Comparison of ENCODE assay signal across 25 cellular contexts in genomic region chr10:7056216-7056615, GRCh38.
DNase-seq lines count a peak whose midpoint lies in the region; ATAC-seq, FAIRE-seq and TF ChIP-seq lines count a peak whose summit lies in the region.
"Had no signal": no experiment of that assay in that cellular context is flagged by ENCODE, and none has a peak within 500 bp of the region (broad histone marks: within the 10 kb centered on the region; RNA-seq: fewer than 3 reads in every experiment).

No MANE protein-coding gene starts in this region.

- no peak for TF ChIP-seq RAD21 in GM12878 (IDR thresholded peaks at IDR 0.05; ENCODE audit: insufficient read depth, low read depth, low read length)

- no peak for ATAC-seq in GM12878
- no peak for ATAC-seq in stimulated activated naive CD8-positive, alpha-beta T cell treated with anti-CD3 and anti-CD28 coated beads, Interleukin-15, amount 100 ng/mL, for 72 hours
- ATAC-seq in CD8-positive, alpha-beta T cell: no peak
- ATAC-seq: A549, GM23338, HCT116 had no signal

- H4K20me1 ChIP-seq in GM12878 (ENCODE audit: control insufficient read depth, insufficient read depth): no peaks in the 10 kb centered on the region
- H4K20me1 ChIP-seq: BLaER1 treated with 17β-estradiol and CSF1 and Interleukin-3, amounts not matched to agents 10 nM and 100 nM had no signal

- DNase-seq in GM12878 (ENCODE audit: low read depth, low spot score): no peak
- peak; percentile 37 for DNase-seq in globus pallidus (ENCODE audit: low spot score)
- DNase-seq in midbrain (lab: John Stamatoyannopoulos, UW): peak; percentile 13
- peak; percentile 57 for DNase-seq in superior temporal gyrus (ENCODE audit: extremely low spot score)
- no peak for DNase-seq in stimulated activated naive CD8-positive, alpha-beta T cell treated with anti-CD3 and anti-CD28 coated beads, Interleukin-15, amount 100 ng/mL, for 72 hours
- DNase-seq in dedifferentiated amniotic fluid mesenchymal stem cell (ENCODE audit: extremely low spot score): no peak
- no peak for DNase-seq in D341Med (ENCODE audit: low spot score)
- DNase-seq in CD8-positive, alpha-beta T cell: no peak
- DNase-seq: 8988T; ACHN; AML-193; BE2C; Calu3; CD4-positive, alpha-beta T cell; COR-L47; DMS153; DND-41; H9 had no signal

- intact Hi-C loops in GM12878 (cut with micrococcal nuclease; ENCODE audit: unreplicated experiment): no loop called here
- intact Hi-C loops in CD8-positive, alpha-beta T cell (cut with DNase I, micrococcal nuclease): no loop called here

- H3K9me3 Mint-ChIP-seq in stimulated activated naive CD8-positive, alpha-beta T cell treated with anti-CD3 and anti-CD28 coated beads, Interleukin-15, amount 100 ng/mL, for 72 hours: peaks cover 0 to 5% of the 10 kb centered on the region in 2 donors
- H3K9me3 Mint-ChIP-seq in CD8-positive, alpha-beta T cell: no peaks in the 10 kb centered on the region
- H3K9me3 Mint-ChIP-seq: CD4-positive, alpha-beta T cell had no signal

- H3K27me3 ChIP-seq in GM12878 (replicated peaks in 1 of 2; ENCODE audit: control insufficient read depth in 2 of 2, insufficient read depth in 2 of 2, low read length in 1 of 2): no peaks in the 10 kb centered on the region
- no peaks in the 10 kb centered on the region for H3K27me3 ChIP-seq in CD8-positive, alpha-beta T cell (ENCODE audit: insufficient read depth, low read length)
- H3K27me3 ChIP-seq: BE2C; BLaER1 treated with 17β-estradiol and CSF1 and Interleukin-3, amounts not matched to agents 10 nM and 100 nM had no signal

- no peak overlapping the region for H3K4me3 Mint-ChIP-seq in stimulated activated naive CD8-positive, alpha-beta T cell treated with anti-CD3 and anti-CD28 coated beads, Interleukin-15, amount 100 ng/mL, for 72 hours
- H3K4me3 Mint-ChIP-seq in CD8-positive, alpha-beta T cell: no peak overlapping the region
- H3K4me3 Mint-ChIP-seq: CD14-positive monocyte; CD4-positive, alpha-beta T cell; GM23338; H9 had no signal

- H3K36me3 Mint-ChIP-seq in CD8-positive, alpha-beta T cell: no peaks in the 10 kb centered on the region
- H3K36me3 Mint-ChIP-seq: CD14-positive monocyte had no signal

- no peak overlapping the region for H3K4me3 ChIP-seq in GM12878
- no peak overlapping the region for H3K4me3 ChIP-seq in CD8-positive, alpha-beta T cell (ENCODE audit: low read depth, low read length)
- H3K4me3 ChIP-seq: A549; BLaER1 treated with 17β-estradiol and CSF1 and Interleukin-3, amounts not matched to agents 10 nM and 100 nM; GM23338 had no signal

- TF ChIP-seq EP300 in GM12878 (IDR thresholded peaks at IDR 0.05; ENCODE audit: borderline replicate concordance in 1 of 2, control insufficient read depth in 1 of 2, low read depth in 2 of 2, low read length in 2 of 2): no peak

- no peak overlapping the region for H3K27ac Mint-ChIP-seq in stimulated activated naive CD8-positive, alpha-beta T cell treated with anti-CD3 and anti-CD28 coated beads, Interleukin-15, amount 100 ng/mL, for 72 hours
- H3K27ac Mint-ChIP-seq in CD8-positive, alpha-beta T cell: no peak overlapping the region
- H3K27ac Mint-ChIP-seq: CD14-positive monocyte; CD4-positive, alpha-beta T cell; GM23338; H9 had no signal

- no peak overlapping the region for H3K27ac ChIP-seq in GM12878 (ENCODE audit: control insufficient read depth, insufficient read depth)
- H3K27ac ChIP-seq in CD8-positive, alpha-beta T cell (ENCODE audit: low read depth, low read length): no peak overlapping the region
- H3K27ac ChIP-seq: A549; BLaER1 treated with 17β-estradiol and CSF1 and Interleukin-3, amounts not matched to agents 10 nM and 100 nM had no signal

- H3K9me3 ChIP-seq in GM12878 (replicated peaks; ENCODE audit: control insufficient read depth, insufficient read depth, low read length): no peaks in the 10 kb centered on the region
- H3K9me3 ChIP-seq in CD8-positive, alpha-beta T cell (ENCODE audit: low read length): no peaks in the 10 kb centered on the region
- H3K9me3 ChIP-seq: A549, BE2C had no signal

- peak; percentile 7 for FAIRE-seq in GM12878 (lab: Jason Lieb, UNC)
- FAIRE-seq: A549, G401.6, GM18507 had no signal

- no TSS peak for BruUV-seq in GM12878 (replicated peaks; lab: Mats Ljungman, UMichigan)

- no peaks in the 10 kb centered on the region for H3K4me1 Mint-ChIP-seq in stimulated activated naive CD8-positive, alpha-beta T cell treated with anti-CD3 and anti-CD28 coated beads, Interleukin-15, amount 100 ng/mL, for 72 hours
- H3K4me1 Mint-ChIP-seq in CD8-positive, alpha-beta T cell (ENCODE audit: low read depth): no peaks in the 10 kb centered on the region
- H3K4me1 Mint-ChIP-seq: CD14-positive monocyte had no signal

- CTCF ChIA-PET in GM12878 (lab: Yijun Ruan, JAX): no interaction called here
- CTCF ChIA-PET in CD8-positive, alpha-beta T cell (lab: Charles Lee): no interaction called here

- SMC1A ChIA-PET in GM12878 (lab: Charles Lee; ENCODE audit: uncharacterized antibody, unreplicated experiment): no interaction called here

- RAD21 ChIA-PET in GM12878 (lab: Charles Lee; ENCODE audit: unreplicated experiment): no interaction called here

- TF ChIP-seq POLR2A in GM12878 (IDR thresholded peaks at IDR 0.05; ENCODE audit: low read depth, low read length): no peak

- no peaks in the 10 kb centered on the region for H3K27me3 Mint-ChIP-seq in stimulated activated naive CD8-positive, alpha-beta T cell treated with anti-CD3 and anti-CD28 coated beads, Interleukin-15, amount 100 ng/mL, for 72 hours
- no peaks in the 10 kb centered on the region for H3K27me3 Mint-ChIP-seq in CD8-positive, alpha-beta T cell (ENCODE audit: low read depth)

- in situ Hi-C loops in GM12878 (cut with MboI): no loop called here

- no peak overlapping the region for H3K9ac ChIP-seq in GM12878 (ENCODE audit: control insufficient read depth, insufficient read depth, low read length)
- H3K9ac ChIP-seq: BLaER1 treated with 17β-estradiol and CSF1 and Interleukin-3, amounts not matched to agents 10 nM and 100 nM had no signal

- H3K79me2 ChIP-seq in GM12878 (ENCODE audit: control insufficient read depth, insufficient read depth, low read length): no peaks in the 10 kb centered on the region

- no peak overlapping the region for H2AFZ ChIP-seq in GM12878 (ENCODE audit: control insufficient read depth, low read depth, low read length)
- H2AFZ ChIP-seq: GM23338 had no signal

- no peaks in the 10 kb centered on the region for H3K36me3 ChIP-seq in GM12878 (ENCODE audit: control insufficient read depth in 2 of 2, insufficient read depth in 2 of 2, low read length in 1 of 2)
- no peaks in the 10 kb centered on the region for H3K36me3 ChIP-seq in CD8-positive, alpha-beta T cell (ENCODE audit: insufficient read depth, low read length)
- H3K36me3 ChIP-seq: BE2C; BLaER1 treated with 17β-estradiol and CSF1 and Interleukin-3, amounts not matched to agents 10 nM and 100 nM had no signal

- H3K4me2 ChIP-seq in GM12878 (ENCODE audit: control insufficient read depth, insufficient read depth): no peak overlapping the region
- H3K4me2 ChIP-seq: A549; BLaER1 treated with 17β-estradiol and CSF1 and Interleukin-3, amounts not matched to agents 10 nM and 100 nM; GM23338 had no signal

- no peak for TF ChIP-seq CTCF in GM12878 (IDR thresholded peaks at IDR 0.05 in 2 of 3, conservative IDR thresholded peaks at IDR 0.05 in 1 of 3; ENCODE audit: control insufficient read depth in 2 of 3, extremely low read depth in 1 of 3, insufficient read depth in 1 of 3, low read depth in 3 of 3, low read length in 3 of 3)
- TF ChIP-seq CTCF in CD8-positive, alpha-beta T cell (IDR thresholded peaks at IDR 0.05): no peak

- 36% methylated on average over 4 of the region's 4 CpGs for WGBS in GM12878 (ENCODE audit: insufficient coverage, insufficient replicate concordance, low lambda C conversion rate, missing lambda C conversion rate)

- POLR2A ChIA-PET in GM12878 (lab: Charles Lee): no interaction called here
- POLR2A ChIA-PET in CD8-positive, alpha-beta T cell (lab: Charles Lee): no interaction called here

- H3K4me1 ChIP-seq in GM12878 (ENCODE audit: control insufficient read depth, insufficient read depth, low read length): no peaks in the 10 kb centered on the region
- H3K4me1 ChIP-seq in CD8-positive, alpha-beta T cell (ENCODE audit: insufficient read depth, low read length): no peaks in the 10 kb centered on the region
- H3K4me1 ChIP-seq: A549; BE2C; BLaER1 treated with 17β-estradiol and CSF1 and Interleukin-3, amounts not matched to agents 10 nM and 100 nM had no signal

TF ChIP-seq in GM12878, 131 proteins besides CTCF, POLR2A, EP300 and RAD21 (continues in another document):
- TF ChIP-seq LARP7 (IDR thresholded peaks at IDR 0.05) (no peak), RBBP5 (conservative IDR thresholded peaks at IDR 0.05) (no peak), STAT1 (conservative IDR thresholded peaks at IDR 0.05) (no peak), EED (IDR thresholded peaks at IDR 0.05; ENCODE audit: low read depth) (no peak), E2F8 (IDR thresholded peaks at IDR 0.05; ENCODE audit: low read depth, partially characterized antibody) (no peak), BACH1 (IDR thresholded peaks at IDR 0.05; ENCODE audit: borderline replicate concordance) (no peak), SMAD5 (IDR thresholded peaks at IDR 0.05; ENCODE audit: low read depth) (no peak), SMC3 (IDR thresholded peaks at IDR 0.05; ENCODE audit: borderline replicate concordance, low read length) (no peak), WRNIP1 (IDR thresholded peaks at IDR 0.05; ENCODE audit: borderline replicate concordance, low read depth, low read length) (no peak), GABPA (IDR thresholded peaks at IDR 0.05; ENCODE audit: low read depth) (no peak), KAT2A (conservative IDR thresholded peaks at IDR 0.05; ENCODE audit: control insufficient read depth, low read depth, low read length) (no peak), ZSCAN29 (IDR thresholded peaks at IDR 0.05) (no peak)

Comparison
In these comparisons a context has a peak if more than half of its experiments do, and no peak if none do; other contexts are left out.
1. DNase-seq: peak in globus pallidus (single experiment), midbrain (single experiment) and superior temporal gyrus (single experiment); none in GM12878 (single experiment), stimulated activated naive CD8-positive, alpha-beta T cell treated with anti-CD3 and anti-CD28 coated beads, Interleukin-15, amount 100 ng/mL, for 72 hours (0 of 2), dedifferentiated amniotic fluid mesenchymal stem cell (single experiment), D341Med (single experiment) and CD8-positive, alpha-beta T cell (0 of 7).